2 cellular contexts compared by ENCODE assay signal in genomic region chr2:19305400-19306055, GRCh38. TPM values are rescaled to one million over a fixed set of nuclear protein-coding genes. Genes with fewer than 3 reads are reported as not detected.
"Had no signal": no experiment of that assay in that cellular context is flagged by ENCODE, and none has a peak within 500 bp of the region (broad histone marks: within the 10 kb centered on the region; RNA-seq: fewer than 3 reads in every experiment).

No MANE protein-coding gene starts in this region.

RNA-seq across cellular contexts. Expression of gene OSR1, which starts 52.9 kb away (rescaled TPM):
- total RNA-seq: activated T-helper 2 cell treated with anti-CD3 and anti-CD28 coated beads, Interferon-gamma antibody, Interleukin-2, Interleukin-4, amounts not matched to agents 10 μg/mL and 5 μg/mL and 100 μg/mL, durations not matched to agents 14 hours and 24 hours and 36 hours had no signal
- polyA plus RNA-seq: neural cell had no signal
